28 cellular contexts compared by ENCODE assay signal in the genomic region with DNA sequence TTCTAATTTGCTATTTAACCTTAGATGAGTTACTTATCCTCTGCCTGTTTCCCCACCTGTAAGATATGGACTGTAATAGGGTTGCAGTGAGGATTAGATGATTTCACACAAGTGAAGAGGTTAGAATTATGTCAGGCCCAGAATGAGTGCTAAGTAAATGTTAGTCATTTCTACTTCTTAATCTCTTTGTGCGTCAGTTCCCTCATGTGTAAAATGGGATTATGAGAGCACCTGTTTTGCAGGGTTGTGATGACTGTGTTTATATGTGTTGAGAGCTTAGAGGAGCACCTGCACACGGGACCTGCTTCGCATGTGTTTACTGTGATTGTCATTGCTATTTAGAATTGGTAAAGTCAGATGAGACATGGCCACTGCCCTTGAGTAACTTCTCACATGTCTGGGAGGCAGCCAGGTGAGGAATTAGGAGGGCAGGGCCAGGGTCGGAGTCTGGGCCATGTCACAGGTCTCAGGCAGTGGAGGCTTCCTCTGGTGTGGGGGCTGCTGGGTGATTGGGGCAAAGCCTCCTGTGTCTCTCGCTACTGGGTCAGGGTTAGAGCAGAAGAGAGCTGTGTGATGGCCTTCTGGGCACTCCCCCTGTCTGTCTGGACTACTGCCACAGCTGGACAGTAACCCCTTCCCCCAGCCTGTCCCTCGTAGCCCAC.
A peak's percentile ranks its signal among the peaks of the same experiment; 100 is the strongest.
DNase-seq lines count a peak whose midpoint lies in the region; ATAC-seq and TF ChIP-seq lines count a peak whose summit lies in the region.
"Had no signal": no experiment of that assay in that cellular context is flagged by ENCODE, and none has a peak within 500 bp of the region (broad histone marks: within the 10 kb centered on the region; RNA-seq: fewer than 3 reads in every experiment).

No MANE protein-coding gene starts in this region.

- peaks cover 0 to 16% (median 0%) of the 10 kb centered on the region in 7 donors for H3K4me1 Mint-ChIP-seq in naive thymus-derived CD4-positive, alpha-beta T cell
- H3K4me1 Mint-ChIP-seq: T-helper 17 cell had no signal

- H3K27ac ChIP-seq in coronary artery (no peak overlapping the region), left lung (peak overlapping the region in 1 of 2 donors; percentile 0), MM.1S (ENCODE audit: low read length) (no peak overlapping the region)
- no peak overlapping the region for H3K27ac ChIP-seq in naive thymus-derived CD4-positive, alpha-beta T cell (ENCODE audit: low read depth, low read length)
- H3K27ac ChIP-seq: C4-2B, gastroesophageal sphincter, hepatocyte, ovary, suprapubic skin, upper lobe of right lung had no signal

- POLR2A ChIA-PET in naive thymus-derived CD4-positive, alpha-beta T cell (lab: Charles Lee), result no interaction called here

- in situ Hi-C loops in G401 (cut with HindIII; ENCODE audit: low sequenced_read_pairs), result no loop called here

- H3K79me2 ChIP-seq in MM.1S (ENCODE audit: low read length), result no peaks in the 10 kb centered on the region
- H3K79me2 ChIP-seq: hepatocyte had no signal

- ATAC-seq in left lung, result peak; percentile 14
- ATAC-seq in naive thymus-derived CD4-positive, alpha-beta T cell, result no peak
- ATAC-seq in GM21717 (IDR thresholded peaks at IDR 0.05; ENCODE audit: unreplicated experiment), result no peak
- ATAC-seq: gastroesophageal sphincter, K562, PC-3, Right ventricle myocardium inferior, T-helper 17 cell had no signal

- no peaks in the 10 kb centered on the region for H3K9me2 ChIP-seq in MM.1S (replicated peaks; ENCODE audit: insufficient read depth, low read length)

- H3K27me3 Mint-ChIP-seq in naive thymus-derived CD4-positive, alpha-beta T cell, result peaks cover 10 to 29% (median 13%) of the 10 kb centered on the region in 5 donors

- DNase-seq in G401 (ENCODE audit: low spot score), result peak; percentile 22
- DNase-seq in NCI-H82 (lab: John Stamatoyannopoulos, UW), result peak; percentile 40
- peak; percentile 14 for DNase-seq in coronary artery (ENCODE audit: low spot score)
- DNase-seq in left lung, result no peak
- no peak for DNase-seq in naive thymus-derived CD4-positive, alpha-beta T cell
- DNase-seq in MM.1S, result no peak
- DNase-seq: activated gamma-delta T cell; activated T-cell treated with anti-CD3 and anti-CD28 coated beads, Interleukin-2, amount 50 U/mL, for 24 hours; caudate nucleus; dermis blood vessel endothelial cell; DND-41; mammary epithelial cell; NCI-H1092 treated with DMSO at 0.1 percent for 48 hours; NCI-H1694 treated with DMSO at 0.1 percent for 48 hours; NCI-H446 treated with DMSO at 0.1 percent for 48 hours; ovary; PC-3; stimulated activated naive CD4-positive, alpha-beta T cell; T-helper 17 cell; upper lobe of right lung had no signal

- H3K9me3 ChIP-seq in left lung, result no peaks in the 10 kb centered on the region
- H3K9me3 ChIP-seq in naive thymus-derived CD4-positive, alpha-beta T cell (ENCODE audit: control insufficient read depth in 2 of 3, low read length in 3 of 3), result no peaks in the 10 kb centered on the region
- H3K9me3 ChIP-seq in MM.1S (replicated peaks; ENCODE audit: insufficient read depth, low read length), result no peaks in the 10 kb centered on the region
- H3K9me3 ChIP-seq: gastroesophageal sphincter, ovary, suprapubic skin, upper lobe of right lung had no signal

- H3F3A ChIP-seq in MM.1S (ENCODE audit: insufficient read depth, low read length), result no peaks in the 10 kb centered on the region

- TF ChIP-seq CTCF in coronary artery (IDR thresholded peaks at IDR 0.05) (no peak), left lung (IDR thresholded peaks at IDR 0.05) (no peak), MM.1S (IDR thresholded peaks at IDR 0.05; ENCODE audit: low read length) (no peak)

- intact Hi-C loops in left lung (cut with DNase I), result no loop called here
- intact Hi-C loops in naive thymus-derived CD4-positive, alpha-beta T cell (cut with micrococcal nuclease), result no loop called here

- H3K9ac ChIP-seq in MM.1S (ENCODE audit: low read length), result no peak overlapping the region

- H3K36me3 ChIP-seq in left lung (peaks cover 0 to 12% of the 10 kb centered on the region in 2 donors), MM.1S (replicated peaks; ENCODE audit: insufficient read depth, low read length) (no peaks in the 10 kb centered on the region)
- H3K36me3 ChIP-seq in naive thymus-derived CD4-positive, alpha-beta T cell (ENCODE audit: control insufficient read depth in 2 of 3, insufficient read depth in 3 of 3, low read length in 3 of 3), result no peaks in the 10 kb centered on the region
- H3K36me3 ChIP-seq: gastroesophageal sphincter, ovary, suprapubic skin, upper lobe of right lung had no signal

- peaks cover 0 to 2% (median 0%) of the 10 kb centered on the region in 5 donors for H3K36me3 Mint-ChIP-seq in naive thymus-derived CD4-positive, alpha-beta T cell

- H3K27me3 ChIP-seq in left lung (no peaks in the 10 kb centered on the region), MM.1S (replicated peaks; ENCODE audit: insufficient read depth, low read length) (no peaks in the 10 kb centered on the region)
- no peaks in the 10 kb centered on the region for H3K27me3 ChIP-seq in naive thymus-derived CD4-positive, alpha-beta T cell (ENCODE audit: control insufficient read depth in 2 of 2, insufficient read depth in 2 of 2, low read length in 2 of 2)
- H3K27me3 ChIP-seq: ovary, suprapubic skin, upper lobe of right lung had no signal

- H3K4me3 ChIP-seq in coronary artery, result no peak overlapping the region
- no peak overlapping the region for H3K4me3 ChIP-seq in left lung
- no peak overlapping the region for H3K4me3 ChIP-seq in naive thymus-derived CD4-positive, alpha-beta T cell (ENCODE audit: low read length)
- H3K4me3 ChIP-seq in MM.1S (ENCODE audit: low read length), result no peak overlapping the region
- H3K4me3 ChIP-seq: gastroesophageal sphincter, hepatocyte, K562, ovary, suprapubic skin, upper lobe of right lung had no signal

- no peak overlapping the region for H3K4me3 Mint-ChIP-seq in naive thymus-derived CD4-positive, alpha-beta T cell
- H3K4me3 Mint-ChIP-seq: activated T-cell treated with anti-CD3 and anti-CD28 coated beads, Interleukin-2, amount 50 U/mL, for 24 hours; nephron; T-helper 17 cell had no signal

- H3K27ac Mint-ChIP-seq in naive thymus-derived CD4-positive, alpha-beta T cell, result peak overlapping the region in 1 of 9 donors; percentile 2
- H3K27ac Mint-ChIP-seq: activated T-cell treated with anti-CD3 and anti-CD28 coated beads, Interleukin-2, amount 50 U/mL, for 24 hours; nephron; T-helper 17 cell had no signal

- H2AFZ ChIP-seq in MM.1S (ENCODE audit: low read length), result no peak overlapping the region
- H2AFZ ChIP-seq: hepatocyte had no signal

- peaks cover 0 to 5% (median 0%) of the 10 kb centered on the region in 11 donors for H3K9me3 Mint-ChIP-seq in naive thymus-derived CD4-positive, alpha-beta T cell
- H3K9me3 Mint-ChIP-seq: activated T-cell treated with anti-CD3 and anti-CD28 coated beads, Interleukin-2, amount 50 U/mL, for 24 hours had no signal

- no peaks in the 10 kb centered on the region for H4K20me1 ChIP-seq in MM.1S (ENCODE audit: insufficient read depth, low read length)

- H3K4me2 ChIP-seq in MM.1S (ENCODE audit: low read depth, low read length), result no peak overlapping the region
- H3K4me2 ChIP-seq: hepatocyte had no signal

- H3K4me1 ChIP-seq in left lung (peaks cover 6 to 37% of the 10 kb centered on the region in 2 donors), MM.1S (ENCODE audit: low read length) (no peaks in the 10 kb centered on the region)
- H3K4me1 ChIP-seq in naive thymus-derived CD4-positive, alpha-beta T cell (ENCODE audit: control insufficient read depth in 2 of 2, insufficient read depth in 2 of 2, low read length in 2 of 2), result no peaks in the 10 kb centered on the region
- H3K4me1 ChIP-seq: suprapubic skin had no signal

- CTCF ChIA-PET in naive thymus-derived CD4-positive, alpha-beta T cell (lab: Charles Lee), result no interaction called here

Comparison
In these comparisons a context has a peak if more than half of its experiments do, and no peak if none do; other contexts are left out.
1. DNase-seq: peak in G401 (single experiment), NCI-H82 (single experiment) and coronary artery (single experiment); none in left lung (0 of 2), naive thymus-derived CD4-positive, alpha-beta T cell (0 of 9) and MM.1S (single experiment).